Comparison of ENCODE assay signal across 18 cellular contexts in the genomic region with DNA sequence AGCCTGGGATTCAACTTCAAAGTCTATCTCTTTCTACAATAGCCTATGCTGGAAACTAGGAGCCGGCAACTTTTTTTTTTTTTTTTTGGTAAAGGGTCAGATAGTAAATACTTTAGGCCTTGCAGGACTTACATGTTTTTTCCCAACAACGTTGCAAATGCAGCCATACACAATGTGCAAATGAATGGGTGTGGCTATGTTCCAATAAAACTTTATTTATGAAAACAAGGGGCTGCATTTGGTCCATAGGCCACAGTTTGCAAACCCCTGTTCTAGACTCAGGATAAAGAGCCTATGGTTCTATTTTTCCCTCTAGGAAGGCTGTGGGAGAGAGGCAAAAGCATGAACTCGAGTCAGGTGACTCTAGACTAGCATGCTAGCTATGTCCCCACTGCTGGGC.
"Had no signal": no experiment of that assay in that cellular context is flagged by ENCODE, and none has a peak within 500 bp of the region (broad histone marks: within the 10 kb centered on the region; RNA-seq: fewer than 3 reads in every experiment).

No MANE protein-coding gene starts in this region.

- H3K36me3 ChIP-seq: SJSA1 had no signal

- H3K4me3 ChIP-seq: SJSA1, SK-N-MC had no signal

- H3K9me3 ChIP-seq: SJSA1 had no signal

- H3K27ac ChIP-seq: HL-60, KMS-11, SJSA1, SK-N-MC had no signal

- H3K27me3 ChIP-seq: SJSA1 had no signal

- H3K4me1 ChIP-seq: SJSA1 had no signal

- DNase-seq: Kasumi-1, MM.1S, NCI-H1092 treated with DMSO at 0.1 percent for 48 hours, NCI-H1436, NCI-H187, NCI-H2029, NCI-H2081 treated with DMSO at 0.1 percent for 48 hours, NCI-H226, NCI-H510A treated with DMSO at 0.1 percent for 48 hours, NCI-H526, NCI-H748 treated with DMSO at 0.1 percent for 48 hours, Right ventricle myocardium superior, RPMI8226, SIG-M5 had no signal
